18 cellular contexts compared by ENCODE assay signal in the genomic region with DNA sequence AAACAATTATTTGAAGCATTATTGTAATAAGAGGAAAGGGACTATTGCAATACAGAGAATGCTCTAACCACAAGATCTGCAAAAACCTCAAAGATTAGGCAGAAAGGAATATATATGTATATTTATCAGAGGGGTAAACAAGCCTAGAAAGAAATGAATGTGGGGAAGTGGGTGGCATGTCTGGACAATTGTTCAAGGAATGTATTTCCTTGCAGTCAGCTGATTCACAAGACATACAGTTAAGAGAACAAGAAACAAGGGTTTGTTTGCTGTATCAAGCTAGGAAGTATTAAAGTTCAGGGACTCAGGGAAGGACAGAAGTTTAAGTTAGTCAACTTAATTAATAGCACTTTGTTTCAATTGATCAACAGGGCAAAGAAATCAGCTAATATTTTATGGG.
DNase-seq lines count a peak whose midpoint lies in the region; ATAC-seq and TF ChIP-seq lines count a peak whose summit lies in the region.
"Had no signal": no experiment of that assay in that cellular context is flagged by ENCODE, and none has a peak within 500 bp of the region (broad histone marks: within the 10 kb centered on the region; RNA-seq: fewer than 3 reads in every experiment).

No MANE protein-coding gene starts in this region.

- H3K36me3 ChIP-seq in RWPE2 (ENCODE audit: low read depth): no peaks in the 10 kb centered on the region
- no peaks in the 10 kb centered on the region for H3K36me3 ChIP-seq in mesenchymal stem cell (ENCODE audit: control insufficient read depth in 1 of 2, insufficient read depth in 2 of 2, low read depth in 1 of 2, low read length in 2 of 2)
- H3K36me3 ChIP-seq in prostate gland: no peaks in the 10 kb centered on the region
- H3K36me3 ChIP-seq: SJCRH30 had no signal

- no peaks in the 10 kb centered on the region for H3K9me3 ChIP-seq in RWPE2 (ENCODE audit: severe bottlenecking)
- peaks cover 3% of the 10 kb centered on the region for H3K9me3 ChIP-seq in mesenchymal stem cell (ENCODE audit: control insufficient read depth, low read length)
- no peaks in the 10 kb centered on the region for H3K9me3 ChIP-seq in prostate gland
- H3K9me3 ChIP-seq: A549 had no signal

- H3K4me3 ChIP-seq in RWPE2 (ENCODE audit: severe bottlenecking) (no peak overlapping the region), epithelial cell of esophagus (ENCODE audit: low read length) (no peak overlapping the region), mesenchymal stem cell (ENCODE audit: insufficient read depth in 1 of 2, low read depth in 1 of 2, low read length in 2 of 2) (no peak overlapping the region), prostate gland (no peak overlapping the region)
- H3K4me3 ChIP-seq: A549, K562, SJCRH30 had no signal

- H3K79me1 ChIP-seq in mesenchymal stem cell (replicated peaks; ENCODE audit: low read length, poor library complexity, severe bottlenecking): no peaks in the 10 kb centered on the region

- H3K18ac ChIP-seq in mesenchymal stem cell (ENCODE audit: low read depth in 1 of 2, low read length in 2 of 2): peak overlapping the region; percentile 67 to 89

- intact Hi-C loops in Right ventricle myocardium inferior (cut with DNase I): no loop called here
- intact Hi-C loops in prostate gland (cut with DNase I): no loop called here

- no peak overlapping the region for H3K9ac ChIP-seq in mesenchymal stem cell (ENCODE audit: low read length)

- H2BK15ac ChIP-seq in mesenchymal stem cell (ENCODE audit: low read depth, poor library complexity, severe bottlenecking): no peak overlapping the region

- H3K4ac ChIP-seq in mesenchymal stem cell (ENCODE audit: low read depth in 1 of 2, low read length in 2 of 2): peak overlapping the region in 1 of 2 experiments; percentile 81

- H3K23ac ChIP-seq in mesenchymal stem cell (ENCODE audit: low read length in 2 of 2): no peak overlapping the region

- no peak for TF ChIP-seq POLR2A in prostate gland (IDR thresholded peaks at IDR 0.05)

- H3K27ac ChIP-seq in RWPE2 (ENCODE audit: poor library complexity, severe bottlenecking) (peak overlapping the region; percentile 51), mesenchymal stem cell (ENCODE audit: low read length, poor library complexity, severe bottlenecking) (no peak overlapping the region), prostate gland (no peak overlapping the region)
- H3K27ac ChIP-seq: A549, SJCRH30 had no signal

- H3K27me3 ChIP-seq in RWPE2 (ENCODE audit: insufficient read depth, poor library complexity, severe bottlenecking) (no peaks in the 10 kb centered on the region), mesenchymal stem cell (ENCODE audit: control insufficient read depth in 1 of 2, insufficient read depth in 1 of 2, low read length in 2 of 2) (no peaks in the 10 kb centered on the region), prostate gland (replicated peaks; ENCODE audit: insufficient read depth) (no peaks in the 10 kb centered on the region)
- H3K27me3 ChIP-seq: SJCRH30 had no signal

- no peak overlapping the region for H2BK120ac ChIP-seq in mesenchymal stem cell (ENCODE audit: low read depth, low read length)

- H2BK12ac ChIP-seq in mesenchymal stem cell (ENCODE audit: low read length in 2 of 2): no peak overlapping the region

- no peak overlapping the region for H2AK5ac ChIP-seq in mesenchymal stem cell (ENCODE audit: low read length, severe bottlenecking)

- H3K4me1 ChIP-seq in RWPE2 (ENCODE audit: insufficient read depth, poor library complexity, severe bottlenecking) (peaks cover 14% of the 10 kb centered on the region), mesenchymal stem cell (ENCODE audit: control insufficient read depth, insufficient read depth, low read depth, low read length) (no peaks in the 10 kb centered on the region), prostate gland (replicated peaks) (no peaks in the 10 kb centered on the region)
- H3K4me1 ChIP-seq: A549 had no signal

- no peak for TF ChIP-seq CTCF in RWPE2 (IDR thresholded peaks at IDR 0.05; ENCODE audit: poor library complexity, severe bottlenecking)
- TF ChIP-seq CTCF in epithelial cell of esophagus (IDR thresholded peaks at IDR 0.05; ENCODE audit: insufficient read depth, low read depth, low read length, missing control alignments): no peak
- TF ChIP-seq CTCF in prostate gland (IDR thresholded peaks at IDR 0.05): no peak

- ATAC-seq in RWPE2 (ENCODE audit: low read depth) (peak; percentile 81), Right ventricle myocardium inferior (no peak), HG03025 (IDR thresholded peaks at IDR 0.05; ENCODE audit: low FRiP score, unreplicated experiment) (no peak)
- ATAC-seq: A549, K562 had no signal

- no peak overlapping the region for H2BK5ac ChIP-seq in mesenchymal stem cell (ENCODE audit: low read depth, low read length, poor library complexity, severe bottlenecking)

- DNase-seq in RWPE2 (ENCODE audit: low spot score) (no peak), astrocyte of the hippocampus (ENCODE audit: low read depth, low spot score) (peak; percentile 29), epithelial cell of esophagus (ENCODE audit: low read depth) (peak; percentile 78), mesenchymal stem cell (peak; percentile 41), Right ventricle myocardium inferior (ENCODE audit: missing footprints) (no peak), RPMI8226 (no peak), prostate gland (ENCODE audit: low spot score) (no peak)
- DNase-seq: DMS53, GDM1, NCI-H1092, NCI-H1436, NCI-H1930, NCI-H510A, NCI-H748 treated with DMSO at 0.1 percent for 48 hours, SJCRH30 had no signal

- H3K14ac ChIP-seq in mesenchymal stem cell (ENCODE audit: low read length in 2 of 2): no peak overlapping the region

- no peak overlapping the region for H3K4me2 ChIP-seq in mesenchymal stem cell (ENCODE audit: low read length, poor library complexity, severe bottlenecking)
- H3K4me2 ChIP-seq: A549 had no signal

- no peak overlapping the region for H4K8ac ChIP-seq in mesenchymal stem cell (ENCODE audit: low read length)

- no peak overlapping the region for H4K91ac ChIP-seq in mesenchymal stem cell (ENCODE audit: low read length)

- H2AFZ ChIP-seq in mesenchymal stem cell (ENCODE audit: low read depth, low read length): no peak overlapping the region

Comparison
In these comparisons a context has a peak if more than half of its experiments do, and no peak if none do; other contexts are left out.
1. DNase-seq: peak in astrocyte of the hippocampus (single experiment), epithelial cell of esophagus (single experiment) and mesenchymal stem cell (single experiment); none in RWPE2 (single experiment), Right ventricle myocardium inferior (single experiment), RPMI8226 (single experiment) and prostate gland (single experiment).